ENCODE assay signal across 9 cellular contexts in the genomic region with DNA sequence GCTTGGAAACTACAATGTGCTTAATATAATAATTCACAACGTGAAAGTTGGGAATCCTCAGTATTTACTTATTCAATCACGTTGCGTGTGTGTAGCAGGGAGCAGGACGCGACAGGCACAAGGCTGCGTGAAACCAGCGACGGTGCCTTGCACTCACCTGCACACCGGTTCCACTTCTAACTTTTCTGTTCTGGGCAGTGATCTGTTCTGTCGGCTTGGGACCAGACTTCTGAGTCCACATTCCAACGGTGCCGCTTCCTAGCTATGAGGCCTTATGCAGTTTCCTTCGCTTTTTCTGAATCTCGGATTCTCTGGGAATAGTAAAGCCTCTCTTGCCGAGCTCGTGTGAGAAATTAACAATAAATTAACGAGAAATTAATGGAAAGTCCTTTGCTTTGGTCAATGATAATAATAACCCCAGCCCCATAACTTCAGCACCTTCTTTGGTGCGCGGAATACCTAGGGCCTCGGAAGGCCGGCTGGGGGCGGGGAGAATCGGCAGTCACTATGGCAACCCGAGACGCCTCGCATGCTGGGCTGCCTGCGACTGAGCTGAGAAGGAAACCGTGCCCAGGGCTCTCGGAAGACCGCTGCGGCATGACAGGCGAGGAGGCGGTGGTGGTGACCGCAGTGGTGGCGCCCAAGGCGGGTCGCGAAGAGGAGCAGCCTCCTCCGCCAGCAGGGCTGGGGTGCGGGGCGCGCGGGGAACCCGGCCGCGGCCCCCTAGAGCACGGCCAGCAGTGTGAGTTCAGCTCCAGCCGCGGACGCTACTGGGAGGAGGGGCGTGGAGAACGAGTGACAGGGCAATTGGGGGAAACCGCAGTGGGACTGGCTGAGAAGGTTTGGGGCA. TPM values are rescaled to one million over a fixed set of nuclear protein-coding genes. Genes with fewer than 3 reads are reported as not detected.
DNase-seq lines count a peak whose midpoint lies in the region; ATAC-seq and TF ChIP-seq lines count a peak whose summit lies in the region.
"Had no signal": no experiment of that assay in that cellular context is flagged by ENCODE, and none has a peak within 500 bp of the region (broad histone marks: within the 10 kb centered on the region; RNA-seq: fewer than 3 reads in every experiment).

A gene with protein sequence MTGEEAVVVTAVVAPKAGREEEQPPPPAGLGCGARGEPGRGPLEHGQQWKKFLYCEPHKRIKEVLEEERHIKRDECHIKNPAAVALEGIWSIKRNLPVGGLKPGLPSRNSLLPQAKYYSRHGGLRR (plus strand): TSS at position 530 of the 850 bp plus-strand sequence. CDS start 68 bp downstream, at position 598.

- no peak for TF ChIP-seq CTCF in testis (IDR thresholded peaks at IDR 0.05)

- no peak within 1 kb of the TSS for H3K27ac ChIP-seq in testis
- H3K27ac ChIP-seq: C4-2B had no signal

- H3K4me3 ChIP-seq in testis: peak within 1 kb of the TSS; percentile 58 to 68

- no peak for TF ChIP-seq POLR2A in testis (IDR thresholded peaks at IDR 0.05)

- peak; percentile 15 to 58 for DNase-seq in NCI-H524 (lab: John Stamatoyannopoulos, UW)
- DNase-seq in NCI-H524 treated with DMSO at 0.1 percent for 48 hours (lab: John Stamatoyannopoulos, UW): no peak
- DNase-seq in RPMI7951 (ENCODE audit: low read depth): peak; percentile 70
- peak; percentile 50 for DNase-seq in activated naive CD4-positive, alpha-beta T cell treated with anti-CD3 and anti-CD28 coated beads, Interleukin-2, amount 50 U/mL, for 16 hours
- DNase-seq in Right ventricle myocardium superior: peak; percentile 76
- DNase-seq in occipital lobe (lab: John Stamatoyannopoulos, UW): peak; percentile 79
- peak; percentile 83 for DNase-seq in testis

- intact Hi-C loops in Right ventricle myocardium superior (cut with DNase I) (no loop called here), testis (cut with DNase I; ENCODE audit: low total_unique reads) (no loop called here)

- WGBS in testis, 2 donors: 12 to 24% methylated on average over 22 to 53 of the region's 53 CpGs

- ATAC-seq in HG03097 (IDR thresholded peaks at IDR 0.05; ENCODE audit: low FRiP score, unreplicated experiment) (peak; percentile 72), Right ventricle myocardium superior (ENCODE audit: poor library complexity) (peak; percentile 88)

- no peaks in the 10 kb centered on the region for H3K36me3 ChIP-seq in testis (ENCODE audit: low read depth, missing control alignments)

- no peaks in the 10 kb centered on the region for H3K9me3 ChIP-seq in testis

- no peaks in the 10 kb centered on the region for H3K4me1 ChIP-seq in testis

- no peaks in the 10 kb centered on the region for H3K27me3 ChIP-seq in testis

RNA-seq across cellular contexts. Expression of the gene that starts here (rescaled TPM):
- total RNA-seq in RPMI7951 (2014; rRNA removed; shearing (Covaris generic)): not detected in 2 replicates
- total RNA-seq in Right ventricle myocardium superior (not detected), occipital lobe (not detected), testis (10 to 100 TPM in 1 of 2 donors, 1 to 10 TPM in 1; 6.4 to 10.4 TPM)
- polyA plus RNA-seq in testis (ENCODE audit: insufficient read depth, low read depth, low replicate concordance): 25.2 TPM

Comparison
In these comparisons a context has a peak if more than half of its experiments do, and no peak if none do; other contexts are left out.
1. Peak in DNase-seq in RPMI7951; RNA of the gene not detected or under 1 TPM.
2. Peak in DNase-seq and ATAC-seq in Right ventricle myocardium superior; RNA of the gene not detected or under 1 TPM.
3. Peak in DNase-seq in occipital lobe; RNA of the gene not detected or under 1 TPM.